In the genomic region with DNA sequence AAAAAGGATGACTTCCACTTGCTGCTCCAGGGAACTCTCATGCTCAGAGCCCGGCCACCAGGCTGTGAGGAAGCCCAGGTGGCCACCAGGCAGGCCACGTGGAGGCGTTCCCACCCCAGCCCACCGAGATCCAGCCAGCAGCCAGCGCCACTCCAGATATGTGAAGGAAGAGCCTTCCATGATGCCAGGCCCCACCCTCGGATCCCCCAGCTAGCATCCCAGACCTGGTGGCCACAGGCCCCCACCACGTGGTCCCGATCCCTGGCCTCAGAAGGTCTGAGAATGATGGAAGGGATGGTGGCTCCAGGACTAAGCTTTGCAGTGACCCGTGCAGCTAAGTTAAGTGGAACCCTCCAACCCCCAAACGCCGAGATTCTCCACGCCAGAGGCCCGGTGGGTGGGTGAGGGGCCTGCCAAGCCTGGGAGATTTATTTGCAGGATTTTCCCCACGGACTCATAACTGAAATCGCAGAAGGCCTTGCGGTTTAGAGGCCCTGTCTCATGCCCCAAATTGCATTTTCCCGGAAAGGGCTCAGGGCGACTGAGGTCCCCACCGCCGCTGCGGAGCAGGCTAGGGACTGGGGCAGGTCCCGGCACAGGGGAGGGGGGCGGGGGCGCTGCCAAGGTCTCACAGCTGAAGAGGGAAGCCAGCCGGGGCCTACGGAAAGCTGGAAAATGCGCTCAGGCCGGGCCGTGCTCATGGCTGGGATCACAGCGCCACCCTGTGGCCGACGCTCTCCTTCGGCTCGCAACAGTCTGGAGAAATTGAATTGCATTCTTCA, we compare ENCODE assay signal across 9 cellular contexts. TPM values are rescaled to one million over a fixed set of nuclear protein-coding genes. Genes with fewer than 3 reads are reported as not detected.
A peak's percentile ranks its signal among the peaks of the same experiment; 100 is the strongest.
DNase-seq lines count a peak whose midpoint lies in the region; ATAC-seq, FAIRE-seq and TF ChIP-seq lines count a peak whose summit lies in the region.
"Had no signal": no experiment of that assay in that cellular context is flagged by ENCODE, and none has a peak within 500 bp of the region (broad histone marks: within the 10 kb centered on the region; RNA-seq: fewer than 3 reads in every experiment).

No MANE protein-coding gene starts in this region.

- peak; percentile 83 to 91 for TF ChIP-seq RAD21 in liver (IDR thresholded peaks at IDR 0.05)

- no peak overlapping the region for H3K4me3 Mint-ChIP-seq in activated CD4-positive, alpha-beta T cell treated with anti-CD3 and anti-CD28 coated beads for 36 hours
- H3K4me3 Mint-ChIP-seq: activated B cell treated with CpG ODN at 0.5 μM for 24 hours had no signal

- no peaks in the 10 kb centered on the region for H3K27me3 ChIP-seq in liver (ENCODE audit: control insufficient read depth in 4 of 4, insufficient read depth in 4 of 4, low read length in 3 of 4)

- H3K4me3 ChIP-seq in liver (ENCODE audit: low read depth in 1 of 3, low read length in 3 of 3): no peak overlapping the region

- POLR2A ChIA-PET in activated CD4-positive, alpha-beta T cell treated with anti-CD3 and anti-CD28 coated beads for 36 hours (lab: Charles Lee): no interaction called here

- TF ChIP-seq CTCF in D721Med (IDR thresholded peaks at IDR 0.05; ENCODE audit: insufficient read depth, missing control alignments) (peak; percentile 90), liver (IDR thresholded peaks at IDR 0.05; ENCODE audit: low read depth, low read length, missing input control) (peak; percentile 72)

- intact Hi-C loops in activated CD4-positive, alpha-beta T cell treated with anti-CD3 and anti-CD28 coated beads for 36 hours (cut with DNase I, micrococcal nuclease): loop anchor here in 1 of 2 experiments (2.0 to 10.0 kb wide), 6 partner anchors 133 to 981 kb away; no protein-coding TSS in a partner anchor

- H3K9me3 ChIP-seq in liver (ENCODE audit: control insufficient read depth in 4 of 4, low read length in 3 of 4): no peaks in the 10 kb centered on the region

- DNase-seq in D721Med (ENCODE audit: insufficient read length, low spot score) (peak; percentile 70), HCEC 1CT (peak; percentile 42), NCI-H2196 (lab: John Stamatoyannopoulos, UW; ENCODE audit: unreplicated experiment) (peak; percentile 87), dermis microvascular lymphatic vessel endothelial cell (ENCODE audit: low read depth in 2 of 2) (peak; percentile 17 to 60), cortex of kidney (lab: John Stamatoyannopoulos, UW) (no peak)
- DNase-seq in activated CD4-positive, alpha-beta T cell treated with anti-CD3 and anti-CD28 coated beads for 36 hours: peak; percentile 75
- peak in 2 of 3 experiments; percentile 12 to 14 for DNase-seq in stimulated activated CD4-positive, alpha-beta T cell treated with anti-CD3 and anti-CD28 coated beads, TNF-alpha, amount 100 ng/mL, for 4 hours (ENCODE audit: low read depth in 3 of 3)
- DNase-seq: activated B cell treated with CpG ODN at 0.5 μM for 24 hours had no signal

- H3K27ac Mint-ChIP-seq in activated CD4-positive, alpha-beta T cell treated with anti-CD3 and anti-CD28 coated beads for 36 hours: no peak overlapping the region
- H3K27ac Mint-ChIP-seq: activated B cell treated with CpG ODN at 0.5 μM for 24 hours had no signal

- H3K27ac ChIP-seq in liver (ENCODE audit: low read depth in 1 of 2, low read length in 2 of 2): no peak overlapping the region

- peaks cover 2% of the 10 kb centered on the region for H3K27me3 Mint-ChIP-seq in activated CD4-positive, alpha-beta T cell treated with anti-CD3 and anti-CD28 coated beads for 36 hours

- H3K9ac ChIP-seq in liver (ENCODE audit: low read depth in 1 of 2, low read length in 2 of 2): no peak overlapping the region

- ATAC-seq in activated CD4-positive, alpha-beta T cell treated with anti-CD3 and anti-CD28 coated beads for 36 hours: peak; percentile 76

- peaks cover 2% of the 10 kb centered on the region for H3K9me3 Mint-ChIP-seq in activated CD4-positive, alpha-beta T cell treated with anti-CD3 and anti-CD28 coated beads for 36 hours (ENCODE audit: low read depth)
- H3K9me3 Mint-ChIP-seq: activated B cell treated with CpG ODN at 0.5 μM for 24 hours had no signal

- CTCF ChIA-PET in activated CD4-positive, alpha-beta T cell treated with anti-CD3 and anti-CD28 coated beads for 36 hours (lab: Charles Lee): interaction anchor here (0.6 to 1.8 kb wide), 9 partner anchors 13 to 980 kb away, joined by 3 to 8 read pairs (median 3); no protein-coding TSS in a partner anchor

- WGBS in liver: 47% methylated on average over 34 of the region's 34 CpGs

- no peaks in the 10 kb centered on the region for H3K36me3 Mint-ChIP-seq in activated CD4-positive, alpha-beta T cell treated with anti-CD3 and anti-CD28 coated beads for 36 hours (ENCODE audit: low read depth)

- peaks cover 6% of the 10 kb centered on the region for H3K4me1 Mint-ChIP-seq in activated CD4-positive, alpha-beta T cell treated with anti-CD3 and anti-CD28 coated beads for 36 hours

- no peaks in the 10 kb centered on the region for H3K36me3 ChIP-seq in liver (ENCODE audit: control insufficient read depth in 4 of 4, insufficient read depth in 3 of 4, low read depth in 1 of 4, low read length in 3 of 4)

- no peak for FAIRE-seq in D721Med (lab: Jason Lieb, UNC)

- H3K4me1 ChIP-seq in liver (ENCODE audit: control insufficient read depth in 4 of 4, insufficient read depth in 4 of 4, low read length in 3 of 4): no peaks in the 10 kb centered on the region

TF ChIP-seq in liver, 16 proteins besides CTCF, POLR2A, EP300 and RAD21:
- TF ChIP-seq, protein P1, sequence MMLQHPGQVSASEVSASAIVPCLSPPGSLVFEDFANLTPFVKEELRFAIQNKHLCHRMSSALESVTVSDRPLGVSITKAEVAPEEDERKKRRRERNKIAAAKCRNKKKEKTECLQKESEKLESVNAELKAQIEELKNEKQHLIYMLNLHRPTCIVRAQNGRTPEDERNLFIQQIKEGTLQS (IDR thresholded peaks at IDR 0.05): no peak
- TF ChIP-seq RXRA (IDR thresholded peaks at IDR 0.05) (no peak), YY1 (IDR thresholded peaks at IDR 0.05) (no peak), HNF4G (IDR thresholded peaks at IDR 0.05) (no peak), FOXA1 (IDR thresholded peaks at IDR 0.05) (no peak), JUND (IDR thresholded peaks at IDR 0.05) (no peak), SP1 (IDR thresholded peaks at IDR 0.05) (no peak)
- TF ChIP-seq, protein P2, sequence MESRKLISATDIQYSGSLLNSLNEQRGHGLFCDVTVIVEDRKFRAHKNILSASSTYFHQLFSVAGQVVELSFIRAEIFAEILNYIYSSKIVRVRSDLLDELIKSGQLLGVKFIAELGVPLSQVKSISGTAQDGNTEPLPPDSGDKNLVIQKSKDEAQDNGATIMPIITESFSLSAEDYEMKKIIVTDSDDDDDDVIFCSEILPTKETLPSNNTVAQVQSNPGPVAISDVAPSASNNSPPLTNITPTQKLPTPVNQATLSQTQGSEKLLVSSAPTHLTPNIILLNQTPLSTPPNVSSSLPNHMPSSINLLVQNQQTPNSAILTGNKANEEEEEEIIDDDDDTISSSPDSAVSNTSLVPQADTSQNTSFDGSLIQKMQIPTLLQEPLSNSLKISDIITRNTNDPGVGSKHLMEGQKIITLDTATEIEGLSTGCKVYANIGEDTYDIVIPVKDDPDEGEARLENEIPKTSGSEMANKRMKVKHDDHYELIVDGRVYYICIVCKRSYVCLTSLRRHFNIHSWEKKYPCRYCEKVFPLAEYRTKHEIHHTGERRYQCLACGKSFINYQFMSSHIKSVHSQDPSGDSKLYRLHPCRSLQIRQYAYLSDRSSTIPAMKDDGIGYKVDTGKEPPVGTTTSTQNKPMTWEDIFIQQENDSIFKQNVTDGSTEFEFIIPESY (IDR thresholded peaks at IDR 0.05): no peak
- TF ChIP-seq, protein P3, sequence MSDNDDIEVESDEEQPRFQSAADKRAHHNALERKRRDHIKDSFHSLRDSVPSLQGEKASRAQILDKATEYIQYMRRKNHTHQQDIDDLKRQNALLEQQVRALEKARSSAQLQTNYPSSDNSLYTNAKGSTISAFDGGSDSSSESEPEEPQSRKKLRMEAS (IDR thresholded peaks at IDR 0.05): no peak
TF ChIP-seq in liver: peak in this region for 0.

RNA-seq across cellular contexts. Expression of a gene that starts 31.1 kb away (rescaled TPM):
- 10 to 100 TPM; 10.7 to 14.0 TPM for total RNA-seq in activated CD4-positive, alpha-beta T cell treated with anti-CD3 and anti-CD28 coated beads for 36 hours
- not detected in 2 replicates for total RNA-seq in dermis microvascular lymphatic vessel endothelial cell
- 10 to 100 TPM in 1 of 2 donors, 1 to 10 TPM in 1; 1.8 to 15.1 TPM for total RNA-seq in liver
- polyA plus RNA-seq in liver: 1 to 10 TPM; 1.5 to 3.7 TPM
